Comparison of ENCODE assay signal across 1 cellular context in genomic region chr7:127803626-127804025, GRCh38.
TF ChIP-seq lines count a peak whose summit lies in the region.

No MANE protein-coding gene starts in this region.

TF ChIP-seq in K562, 482 proteins besides CTCF, POLR2A, EP300 and RAD21 (continued from another document):
- TF ChIP-seq ZNF511 (CRISPR knock-in tag; IDR thresholded peaks at IDR 0.05) (no peak), ATF3 (IDR thresholded peaks at IDR 0.05) (peak; percentile 48), ATF3 (CRISPR knock-in tag; conservative IDR thresholded peaks at IDR 0.05) (no peak), EGR1 (conservative IDR thresholded peaks at IDR 0.05) (peak; percentile 21; the same call in 1 of the 2 replicates), HDAC1 (IDR thresholded peaks at IDR 0.05) (no peak), HMGXB4 (CRISPR knock-in tag; IDR thresholded peaks at IDR 0.05) (no peak), FOXA3 (CRISPR knock-in tag; conservative IDR thresholded peaks at IDR 0.05 in 1 of 2, IDR thresholded peaks at IDR 0.05 in 1 of 2) (no peak), FOSL1 (tag; conservative IDR thresholded peaks at IDR 0.05) (peak; percentile 61)
